Comparison of ENCODE assay signal across 29 cellular contexts in the genomic region with DNA sequence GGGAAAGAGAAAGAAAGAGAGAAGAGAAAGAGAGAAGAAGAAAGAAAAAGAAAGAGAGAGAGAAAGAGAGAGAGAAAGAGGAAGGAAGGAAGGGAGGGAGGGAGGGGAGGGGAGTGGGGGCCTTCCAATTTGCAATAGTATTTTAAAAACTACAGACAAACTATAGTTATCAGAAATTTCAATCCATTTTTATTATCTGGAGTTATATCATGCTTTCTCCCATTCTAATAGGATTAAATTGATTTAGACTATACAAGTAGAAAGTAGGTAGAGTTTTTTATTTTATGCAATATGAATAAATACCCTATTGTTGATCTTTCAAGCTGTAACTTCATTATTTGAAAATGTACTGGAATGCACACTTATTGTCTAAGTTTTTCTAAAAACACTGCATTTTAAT.
"Had no signal": no experiment of that assay in that cellular context is flagged by ENCODE, and none has a peak within 500 bp of the region (broad histone marks: within the 10 kb centered on the region; RNA-seq: fewer than 3 reads in every experiment).

No MANE protein-coding gene starts in this region.

- DNase-seq: stimulated activated CD4-positive, alpha-beta T cell treated with anti-CD3 and anti-CD28 coated beads, Interleukin-2, amount 100 ng/mL, for 48 hours; stimulated activated CD4-positive, alpha-beta T cell treated with anti-CD3 and anti-CD28 coated beads, Interleukin-4, amount 100 ng/mL, for 1 hour; stimulated activated CD4-positive, alpha-beta T cell treated with anti-CD3 and anti-CD28 coated beads, Interleukin-4, amount 100 ng/mL, for 24 hours; stimulated activated CD4-positive, alpha-beta T cell treated with anti-CD3 and anti-CD28 coated beads, Interleukin-4, amount 100 ng/mL, for 4 hours; stimulated activated CD8-positive, alpha-beta memory T cell treated with anti-CD3 and anti-CD28 coated beads, Interleukin-4, amount 100 ng/mL, for 48 hours; stimulated activated naive B cell treated with anti-CD40 and anti-IgM and Interleukin-4, amounts not matched to agents 10 μg/mL and 1 μg/mL and 100 μg/mL, for 72 hours; stimulated activated naive CD4-positive, alpha-beta T cell; stimulated activated naive CD4-positive, alpha-beta T cell treated with Interleukin-2 at 50 U/mL for 16 hours; stimulated activated naive CD8-positive, alpha-beta T cell treated with anti-CD3 and anti-CD28 coated beads, Interleukin-15, amount 100 ng/mL, for 72 hours; stimulated activated naive CD8-positive, alpha-beta T cell treated with anti-CD3 and anti-CD28 coated beads, Interleukin-15, Interleukin-2, amounts not matched to agents 100 U/mL and 50 U/mL, for 24 hours; stomach; substantia nigra; testis; thyroid gland; tibial artery; transverse colon; trophoblast cell; upper lobe of left lung; upper lobe of right lung; uterus had no signal

- H3K4me1 ChIP-seq: stomach, suprapubic skin, testis, thyroid gland, tibial artery, tibial nerve, transverse colon, upper lobe of left lung, upper lobe of right lung, uterus, vagina had no signal

- H3K9me3 Mint-ChIP-seq: stimulated activated effector memory CD8-positive, alpha-beta T cell treated with anti-CD3 and anti-CD28 coated beads, Interleukin-12 subunit alpha, Interleukin-12 subunit beta, amount 100 ng/mL, for 72 hours; stimulated activated naive CD8-positive, alpha-beta T cell treated with anti-CD3 and anti-CD28 coated beads, Interleukin-15, amount 100 ng/mL, for 72 hours; stimulated activated naive CD8-positive, alpha-beta T cell treated with anti-CD3 and anti-CD28 coated beads, Interleukin-15, Interleukin-2, amounts not matched to agents 100 ng/mL and 50 ng/mL, for 24 hours; type B pancreatic cell had no signal

- H3K27me3 ChIP-seq: stomach, suprapubic skin, testis, thyroid gland, tibial artery, tibial nerve, transverse colon, upper lobe of left lung, upper lobe of right lung, uterus, vagina had no signal

- H3K9me3 ChIP-seq: stomach, suprapubic skin, testis, thoracic aorta, thyroid gland, transverse colon, upper lobe of left lung, upper lobe of right lung, uterus, vagina had no signal

- H3K27ac Mint-ChIP-seq: stimulated activated effector memory CD8-positive, alpha-beta T cell treated with anti-CD3 and anti-CD28 coated beads, Interleukin-12 subunit alpha, Interleukin-12 subunit beta, amount 100 ng/mL, for 72 hours; stimulated activated memory B cell treated with anti-CD40 and anti-IgM and Interleukin-4, amounts not matched to agents 10 μg/mL and 1 μg/mL and 100 μg/mL, for 72 hours; stimulated activated naive B cell treated with anti-CD40 and anti-IgM and Interleukin-4, amounts not matched to agents 10 μg/mL and 1 μg/mL and 100 μg/mL, for 72 hours; stimulated activated naive CD8-positive, alpha-beta T cell treated with anti-CD3 and anti-CD28 coated beads, Interleukin-15, amount 100 ng/mL, for 72 hours; stimulated activated naive CD8-positive, alpha-beta T cell treated with anti-CD3 and anti-CD28 coated beads, Interleukin-15, Interleukin-2, amounts not matched to agents 100 ng/mL and 50 ng/mL, for 24 hours; type B pancreatic cell had no signal

- H3K36me3 Mint-ChIP-seq: stimulated activated effector memory CD8-positive, alpha-beta T cell treated with anti-CD3 and anti-CD28 coated beads, Interleukin-12 subunit alpha, Interleukin-12 subunit beta, amount 100 ng/mL, for 72 hours; stimulated activated memory B cell treated with anti-CD40 and anti-IgM and Interleukin-4, amounts not matched to agents 10 μg/mL and 1 μg/mL and 100 μg/mL, for 72 hours; stimulated activated naive B cell treated with anti-CD40 and anti-IgM and Interleukin-4, amounts not matched to agents 10 μg/mL and 1 μg/mL and 100 μg/mL, for 72 hours; type B pancreatic cell had no signal

- ATAC-seq: stimulated activated effector memory CD8-positive, alpha-beta T cell treated with anti-CD3 and anti-CD28 coated beads, Interleukin-12 subunit alpha, Interleukin-12 subunit beta, amount 100 ng/mL, for 72 hours; stimulated activated memory B cell treated with anti-CD40 and anti-IgM and Interleukin-4, amounts not matched to agents 10 μg/mL and 1 μg/mL and 100 μg/mL, for 72 hours; stimulated activated naive B cell treated with anti-CD40 and anti-IgM and Interleukin-4, amounts not matched to agents 10 μg/mL and 1 μg/mL and 100 μg/mL, for 72 hours; stimulated activated naive CD8-positive, alpha-beta T cell treated with anti-CD3 and anti-CD28 coated beads, Interleukin-15, amount 100 ng/mL, for 72 hours; stimulated activated naive CD8-positive, alpha-beta T cell treated with anti-CD3 and anti-CD28 coated beads, Interleukin-15, Interleukin-2, amounts not matched to agents 100 U/mL and 50 U/mL, for 24 hours; upper lobe of right lung had no signal

- H3K4me1 Mint-ChIP-seq: stimulated activated effector memory CD8-positive, alpha-beta T cell treated with anti-CD3 and anti-CD28 coated beads, Interleukin-12 subunit alpha, Interleukin-12 subunit beta, amount 100 ng/mL, for 72 hours; stimulated activated naive B cell treated with anti-CD40 and anti-IgM and Interleukin-4, amounts not matched to agents 10 μg/mL and 1 μg/mL and 100 μg/mL, for 72 hours; stimulated activated naive CD8-positive, alpha-beta T cell treated with anti-CD3 and anti-CD28 coated beads, Interleukin-15, amount 100 ng/mL, for 72 hours had no signal

- H3K4me3 ChIP-seq: stomach, suprapubic skin, testis, thoracic aorta, thyroid gland, tibial artery, tibial nerve, transverse colon, upper lobe of left lung, upper lobe of right lung, uterus, vagina had no signal

- H3K4me3 Mint-ChIP-seq: stimulated activated effector memory CD8-positive, alpha-beta T cell treated with anti-CD3 and anti-CD28 coated beads, Interleukin-12 subunit alpha, Interleukin-12 subunit beta, amount 100 ng/mL, for 72 hours; stimulated activated memory B cell treated with anti-CD40 and anti-IgM and Interleukin-4, amounts not matched to agents 10 μg/mL and 1 μg/mL and 100 μg/mL, for 72 hours; stimulated activated naive B cell treated with anti-CD40 and anti-IgM and Interleukin-4, amounts not matched to agents 10 μg/mL and 1 μg/mL and 100 μg/mL, for 72 hours; stimulated activated naive CD8-positive, alpha-beta T cell treated with anti-CD3 and anti-CD28 coated beads, Interleukin-15, amount 100 ng/mL, for 72 hours; stimulated activated naive CD8-positive, alpha-beta T cell treated with anti-CD3 and anti-CD28 coated beads, Interleukin-15, Interleukin-2, amounts not matched to agents 100 ng/mL and 50 ng/mL, for 24 hours; type B pancreatic cell had no signal

- H3K27ac ChIP-seq: stomach, suprapubic skin, testis, thoracic aorta, thyroid gland, tibial artery, tibial nerve, transverse colon, upper lobe of left lung, upper lobe of right lung, uterus, vagina had no signal

- H3K27me3 Mint-ChIP-seq: stimulated activated naive CD8-positive, alpha-beta T cell treated with anti-CD3 and anti-CD28 coated beads, Interleukin-15, amount 100 ng/mL, for 72 hours; type B pancreatic cell had no signal

- H3K36me3 ChIP-seq: stomach, suprapubic skin, thoracic aorta, thyroid gland, tibial artery, tibial nerve, transverse colon, upper lobe of left lung, upper lobe of right lung, uterus, vagina had no signal

- FAIRE-seq: urothelium cell line had no signal
